14 cellular contexts compared by ENCODE assay signal in genomic region chr12:49652921-49653520, GRCh38. TPM values are rescaled to one million over a fixed set of nuclear protein-coding genes. Genes with fewer than 3 reads are reported as not detected.
"Had no signal": no experiment of that assay in that cellular context is flagged by ENCODE, and none has a peak within 500 bp of the region (broad histone marks: within the 10 kb centered on the region; RNA-seq: fewer than 3 reads in every experiment).

No MANE protein-coding gene starts in this region.

- H3K4me1 ChIP-seq: adrenal gland had no signal

- ATAC-seq: left colon; naive thymus-derived CD8-positive, alpha-beta T cell; SK-N-SH treated with all-trans-retinoic acid at 6 μM for 48 hours had no signal

- H3K4me3 ChIP-seq: adrenal gland, esophagus muscularis mucosa, lung, right atrium auricular region, smooth muscle cell had no signal

- H3K4me3 Mint-ChIP-seq: naive thymus-derived CD8-positive, alpha-beta T cell had no signal

- H3K9me3 ChIP-seq: adrenal gland, esophagus muscularis mucosa, right atrium auricular region had no signal

- DNase-seq: activated CD4-positive, alpha-beta T cell treated with anti-CD3 and anti-CD28 coated beads for 1 hour; activated CD4-positive, alpha-beta T cell treated with anti-CD3 and anti-CD28 coated beads, Interleukin-2, amount 50 U/mL, for 48 hours; activated naive CD4-positive, alpha-beta T cell treated with anti-CD3 and anti-CD28 coated beads, Interleukin-2, amount 50 U/mL, for 16 hours; adrenal gland; cerebellar nuclear complex; left colon; naive thymus-derived CD8-positive, alpha-beta T cell; stimulated activated naive CD4-positive, alpha-beta T cell had no signal

- H3K9me3 Mint-ChIP-seq: naive thymus-derived CD8-positive, alpha-beta T cell had no signal

- H3K27ac ChIP-seq: adrenal gland, esophagus muscularis mucosa, right atrium auricular region had no signal

- H3K27me3 Mint-ChIP-seq: naive thymus-derived CD8-positive, alpha-beta T cell had no signal

RNA-seq across cellular contexts. Expression of gene FAM186B, which starts 47.6 kb away (rescaled TPM):
- total RNA-seq: temporal lobe had no signal
